ENCODE assay signal across 31 cellular contexts in the genomic region with DNA sequence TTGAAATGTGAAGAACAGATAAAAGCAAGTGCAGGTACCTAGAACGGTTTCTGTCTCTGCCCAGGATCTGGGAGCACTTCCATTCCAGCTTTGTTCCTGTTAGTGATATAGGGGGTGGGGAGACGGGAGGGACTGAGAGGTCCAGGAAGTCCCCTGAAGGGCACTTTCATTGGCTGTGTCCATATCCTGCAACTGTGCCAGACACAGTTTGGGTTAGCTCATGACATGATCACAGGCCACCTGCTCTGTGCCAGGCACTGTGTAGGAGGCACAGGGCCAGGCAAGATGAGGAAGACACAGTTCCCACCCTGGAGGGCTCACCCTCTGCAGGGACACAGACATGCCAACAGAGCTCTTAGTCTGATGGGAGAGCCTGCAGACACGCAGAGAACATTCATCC. TPM values are rescaled to one million over a fixed set of nuclear protein-coding genes. Genes with fewer than 3 reads are reported as not detected.
"Had no signal": no experiment of that assay in that cellular context is flagged by ENCODE, and none has a peak within 500 bp of the region (broad histone marks: within the 10 kb centered on the region; RNA-seq: fewer than 3 reads in every experiment).

No MANE protein-coding gene starts in this region.

- H3K36me3 Mint-ChIP-seq: stimulated activated memory B cell treated with anti-CD40 and anti-IgM and Interleukin-4, amounts not matched to agents 10 μg/mL and 1 μg/mL and 100 μg/mL, for 72 hours had no signal

- H3K36me3 ChIP-seq: left lung, lower lobe of right lung, neutrophil, ovary, right atrium auricular region, right lobe of liver, transverse colon, upper lobe of left lung, vagina had no signal

- H3K4me2 ChIP-seq: smooth muscle cell had no signal

- H3K4me1 Mint-ChIP-seq: nephron; stimulated activated memory B cell treated with anti-CD40 and anti-IgM and Interleukin-4, amounts not matched to agents 10 μg/mL and 1 μg/mL and 100 μg/mL, for 72 hours had no signal

- H3K27me3 ChIP-seq: ovary had no signal

- H3K4me1 ChIP-seq: left lung, right lobe of liver, vagina had no signal

- H3K9me3 Mint-ChIP-seq: nephron; neural crest cell; stimulated activated memory B cell treated with anti-CD40 and anti-IgM and Interleukin-4, amounts not matched to agents 10 μg/mL and 1 μg/mL and 100 μg/mL, for 72 hours; stimulated activated naive CD8-positive, alpha-beta T cell treated with anti-CD3 and anti-CD28 coated beads, Interleukin-15, amount 100 ng/mL, for 72 hours had no signal

- H3K27ac ChIP-seq: left lung, lower lobe of right lung, neutrophil, ovary, right atrium auricular region, right lobe of liver, transverse colon, upper lobe of left lung, vagina had no signal

- H3K4me3 ChIP-seq: left lung, lower lobe of right lung, ovary, right atrium auricular region, right lobe of liver, smooth muscle cell, transverse colon, upper lobe of left lung, vagina had no signal

- H3K9me3 ChIP-seq: left lung, lower lobe of right lung, neutrophil, ovary, right atrium auricular region, right lobe of liver, transverse colon, upper lobe of left lung, vagina had no signal

- H3K4me3 Mint-ChIP-seq: immature natural killer cell; naive thymus-derived CD8-positive, alpha-beta T cell; nephron; neural crest cell; stimulated activated memory B cell treated with anti-CD40 and anti-IgM and Interleukin-4, amounts not matched to agents 10 μg/mL and 1 μg/mL and 100 μg/mL, for 72 hours; stimulated activated naive CD8-positive, alpha-beta T cell treated with anti-CD3 and anti-CD28 coated beads, Interleukin-15, amount 100 ng/mL, for 72 hours had no signal

- ATAC-seq: left colon; left lung; lower lobe of right lung; naive thymus-derived CD8-positive, alpha-beta T cell; right lobe of liver; stimulated activated memory B cell treated with anti-CD40 and anti-IgM and Interleukin-4, amounts not matched to agents 10 μg/mL and 1 μg/mL and 100 μg/mL, for 72 hours had no signal

- H3K27ac Mint-ChIP-seq: immature natural killer cell; naive thymus-derived CD8-positive, alpha-beta T cell; nephron; progenitor cell of endocrine pancreas; stimulated activated memory B cell treated with anti-CD40 and anti-IgM and Interleukin-4, amounts not matched to agents 10 μg/mL and 1 μg/mL and 100 μg/mL, for 72 hours; stimulated activated naive CD8-positive, alpha-beta T cell treated with anti-CD3 and anti-CD28 coated beads, Interleukin-15, amount 100 ng/mL, for 72 hours had no signal

- DNase-seq: hippocampal formation; immature natural killer cell; kidney; left colon; left lung; lower lobe of right lung; mammary epithelial cell; mesenchymal stem cell; naive thymus-derived CD8-positive, alpha-beta T cell; occipital lobe; ovary; right lobe of liver; stimulated activated CD4-positive, alpha-beta T cell treated with anti-CD3 and anti-CD28 coated beads, Interleukin-1b, Interleukin-23, amount 100 ng/mL, for 48 hours; stimulated activated CD4-positive, alpha-beta T cell treated with anti-CD3 and anti-CD28 coated beads, Interleukin-2, amount 100 ng/mL, for 48 hours; stimulated activated CD4-positive, alpha-beta T cell treated with anti-CD3 and anti-CD28 coated beads, Interleukin-4, amount 100 ng/mL, for 4 hours; stimulated activated CD8-positive, alpha-beta memory T cell treated with anti-CD3 and anti-CD28 coated beads, Interleukin-4, amount 100 ng/mL, for 48 hours; stimulated activated naive CD4-positive, alpha-beta T cell treated with Interleukin-2 at 50 U/mL for 16 hours; stimulated activated naive CD8-positive, alpha-beta T cell treated with anti-CD3 and anti-CD28 coated beads, Interleukin-15, amount 100 ng/mL, for 72 hours; transverse colon; upper lobe of left lung had no signal

RNA-seq across cellular contexts. Expression of a gene that starts 7.9 kb away (rescaled TPM):
- total RNA-seq: left lung; lower lobe of right lung; mammary epithelial cell; naive thymus-derived CD8-positive, alpha-beta T cell; pulmonary artery endothelial cell; renal cortical epithelial cell; skeletal muscle tissue; smooth muscle cell; vagina had no signal
